In genomic region chr7:18566205-18566604, GRCh38 we compare ENCODE assay signal across 17 cellular contexts.
"Had no signal": no experiment of that assay in that cellular context is flagged by ENCODE, and none has a peak within 500 bp of the region (broad histone marks: within the 10 kb centered on the region; RNA-seq: fewer than 3 reads in every experiment).

No MANE protein-coding gene starts in this region.

- H3K79me2 ChIP-seq: parathyroid adenoma had no signal

- ATAC-seq: sciatic nerve had no signal

- H2AFZ ChIP-seq: parathyroid adenoma had no signal

- H3K4me3 ChIP-seq: smooth muscle cell had no signal

- H3K27me3 Mint-ChIP-seq: activated naive CD8-positive, alpha-beta T cell treated with anti-CD3 and anti-CD28 coated beads, Interleukin-2, amount 10 ng/mL, durations not matched to agents 7 days and 5 days; brain; effector memory CD8-positive, alpha-beta T cell had no signal

- H3K4me3 Mint-ChIP-seq: activated naive CD8-positive, alpha-beta T cell treated with anti-CD3 and anti-CD28 coated beads, Interleukin-2, amount 10 ng/mL, durations not matched to agents 7 days and 5 days; activated T-helper 1 cell treated with anti-CD3 and anti-CD28 coated beads, Interleukin-12 subunit alpha, Interleukin-12 subunit beta, Interleukin-2, Interleukin-4 antibody, amounts not matched to agents 30 ng/mL and 10 ng/mL and 1 ng/mL, durations not matched to agents 14 hours and 24 hours and 36 hours; brain; effector memory CD8-positive, alpha-beta T cell; nephron had no signal

- H3K4me1 ChIP-seq: parathyroid adenoma had no signal

- DNase-seq: activated CD4-positive, alpha-beta T cell treated with anti-CD3 and anti-CD28 coated beads for 1 hour; activated CD4-positive, alpha-beta T cell treated with anti-CD3 and anti-CD28 coated beads, Interleukin-2, amount 50 U/mL, for 48 hours; activated naive CD4-positive, alpha-beta T cell treated with Interleukin-2 at 50 U/mL for 16 hours; activated naive CD8-positive, alpha-beta T cell treated with anti-CD3 and anti-CD28 coated beads, Interleukin-2, amount 10 ng/mL, durations not matched to agents 7 days and 5 days; activated T-cell treated with anti-CD3 and anti-CD28 coated beads for 4 hours; amygdala; caudate nucleus; effector memory CD8-positive, alpha-beta T cell; stimulated activated CD4-positive, alpha-beta T cell treated with anti-CD3 and anti-CD28 coated beads, Interleukin-4, amount 100 ng/mL, for 24 hours; stimulated activated naive CD4-positive, alpha-beta T cell; T1000 had no signal

- H3K4me2 ChIP-seq: smooth muscle cell had no signal

- H3K27ac ChIP-seq: parathyroid adenoma had no signal

- H3K9ac ChIP-seq: parathyroid adenoma had no signal

- H3K27ac Mint-ChIP-seq: activated naive CD8-positive, alpha-beta T cell treated with anti-CD3 and anti-CD28 coated beads, Interleukin-2, amount 10 ng/mL, durations not matched to agents 7 days and 5 days; activated T-helper 1 cell treated with anti-CD3 and anti-CD28 coated beads, Interleukin-12 subunit alpha, Interleukin-12 subunit beta, Interleukin-2, Interleukin-4 antibody, amounts not matched to agents 30 ng/mL and 10 ng/mL and 1 ng/mL, durations not matched to agents 14 hours and 24 hours and 36 hours; effector memory CD8-positive, alpha-beta T cell; nephron had no signal

- H3K4me1 Mint-ChIP-seq: activated naive CD8-positive, alpha-beta T cell treated with anti-CD3 and anti-CD28 coated beads, Interleukin-2, amount 10 ng/mL, durations not matched to agents 7 days and 5 days had no signal

- H3K36me3 Mint-ChIP-seq: activated naive CD8-positive, alpha-beta T cell treated with anti-CD3 and anti-CD28 coated beads, Interleukin-2, amount 10 ng/mL, durations not matched to agents 7 days and 5 days had no signal

- H3K9me3 Mint-ChIP-seq: activated naive CD8-positive, alpha-beta T cell treated with anti-CD3 and anti-CD28 coated beads, Interleukin-2, amount 10 ng/mL, durations not matched to agents 7 days and 5 days; activated T-helper 1 cell treated with anti-CD3 and anti-CD28 coated beads, Interleukin-12 subunit alpha, Interleukin-12 subunit beta, Interleukin-2, Interleukin-4 antibody, amounts not matched to agents 30 ng/mL and 10 ng/mL and 1 ng/mL, durations not matched to agents 14 hours and 24 hours and 36 hours; effector memory CD8-positive, alpha-beta T cell; nephron had no signal
